1 cellular context compared by ENCODE assay signal in the genomic region with DNA sequence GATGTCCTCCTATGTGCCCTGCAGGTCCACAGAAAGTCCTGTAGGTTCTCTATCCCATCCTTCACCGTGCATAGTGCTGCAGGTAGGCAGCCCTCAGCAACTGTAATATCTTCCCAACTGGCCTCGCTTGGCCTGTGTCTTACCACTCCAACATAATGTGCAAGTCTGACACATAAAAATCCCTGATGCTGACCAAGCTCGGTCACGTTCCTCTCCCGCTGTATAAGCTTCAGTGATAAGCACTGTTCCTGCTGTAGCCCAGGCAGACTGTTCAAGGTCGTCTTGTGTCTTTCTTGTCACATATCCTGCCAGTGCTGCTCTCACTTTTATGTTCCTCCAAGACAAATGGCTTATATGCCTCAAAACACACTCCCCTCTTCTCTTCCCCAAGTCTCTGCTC.
TF ChIP-seq lines count a peak whose summit lies in the region.

No MANE protein-coding gene starts in this region.

TF ChIP-seq in IMR-90, 13 proteins besides CTCF, POLR2A, EP300 and RAD21:
- TF ChIP-seq, protein P1, sequence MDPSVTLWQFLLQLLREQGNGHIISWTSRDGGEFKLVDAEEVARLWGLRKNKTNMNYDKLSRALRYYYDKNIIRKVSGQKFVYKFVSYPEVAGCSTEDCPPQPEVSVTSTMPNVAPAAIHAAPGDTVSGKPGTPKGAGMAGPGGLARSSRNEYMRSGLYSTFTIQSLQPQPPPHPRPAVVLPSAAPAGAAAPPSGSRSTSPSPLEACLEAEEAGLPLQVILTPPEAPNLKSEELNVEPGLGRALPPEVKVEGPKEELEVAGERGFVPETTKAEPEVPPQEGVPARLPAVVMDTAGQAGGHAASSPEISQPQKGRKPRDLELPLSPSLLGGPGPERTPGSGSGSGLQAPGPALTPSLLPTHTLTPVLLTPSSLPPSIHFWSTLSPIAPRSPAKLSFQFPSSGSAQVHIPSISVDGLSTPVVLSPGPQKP (IDR thresholded peaks at IDR 0.05; ENCODE audit: borderline replicate concordance, low read depth, low read length), result no peak
- TF ChIP-seq FOS (IDR thresholded peaks at IDR 0.05; ENCODE audit: low read depth, low read length) (no peak), MAZ (IDR thresholded peaks at IDR 0.05; ENCODE audit: borderline replicate concordance, low read depth, low read length) (no peak), NFE2L2 (IDR thresholded peaks at IDR 0.05; ENCODE audit: low read depth, low read length) (no peak), MXI1 (IDR thresholded peaks at IDR 0.05; ENCODE audit: borderline replicate concordance, low read depth, low read length) (no peak), RFX5 (IDR thresholded peaks at IDR 0.05; ENCODE audit: low read depth, low read length) (no peak), MAFK (IDR thresholded peaks at IDR 0.05; ENCODE audit: low read depth, low read length) (no peak), RCOR1 (IDR thresholded peaks at IDR 0.05; ENCODE audit: insufficient replicate concordance, low read length) (no peak), BHLHE40 (IDR thresholded peaks at IDR 0.05; ENCODE audit: low read depth, low read length) (no peak), CEBPB (IDR thresholded peaks at IDR 0.05; ENCODE audit: low read depth, low read length) (no peak), CHD1 (IDR thresholded peaks at IDR 0.05; ENCODE audit: low read depth, low read length) (no peak), SMC3 (IDR thresholded peaks at IDR 0.05; ENCODE audit: low read depth, low read length) (no peak)
- TF ChIP-seq, protein P2, sequence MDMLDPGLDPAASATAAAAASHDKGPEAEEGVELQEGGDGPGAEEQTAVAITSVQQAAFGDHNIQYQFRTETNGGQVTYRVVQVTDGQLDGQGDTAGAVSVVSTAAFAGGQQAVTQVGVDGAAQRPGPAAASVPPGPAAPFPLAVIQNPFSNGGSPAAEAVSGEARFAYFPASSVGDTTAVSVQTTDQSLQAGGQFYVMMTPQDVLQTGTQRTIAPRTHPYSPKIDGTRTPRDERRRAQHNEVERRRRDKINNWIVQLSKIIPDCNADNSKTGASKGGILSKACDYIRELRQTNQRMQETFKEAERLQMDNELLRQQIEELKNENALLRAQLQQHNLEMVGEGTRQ (IDR thresholded peaks at IDR 0.05; ENCODE audit: low read depth, low read length), result no peak
